ENCODE assay signal across 2 cellular contexts in genomic region chr9:92404031-92404430, GRCh38.
TF ChIP-seq lines count a peak whose summit lies in the region.

No MANE protein-coding gene starts in this region.

TF ChIP-seq in IMR-90, 13 proteins besides CTCF, POLR2A, EP300 and RAD21:
- TF ChIP-seq FOS (IDR thresholded peaks at IDR 0.05; ENCODE audit: low read depth, low read length) = no peak
- TF ChIP-seq MAFK (IDR thresholded peaks at IDR 0.05; ENCODE audit: low read depth, low read length) = peak; percentile 54
- no peak for TF ChIP-seq NFE2L2 (IDR thresholded peaks at IDR 0.05; ENCODE audit: low read depth, low read length)
- TF ChIP-seq SMC3 (IDR thresholded peaks at IDR 0.05; ENCODE audit: low read depth, low read length) = no peak
- TF ChIP-seq MAZ (IDR thresholded peaks at IDR 0.05; ENCODE audit: borderline replicate concordance, low read depth, low read length) = no peak
- TF ChIP-seq RCOR1 (IDR thresholded peaks at IDR 0.05; ENCODE audit: insufficient replicate concordance, low read length) = no peak

TF ChIP-seq in GM23338, 12 proteins besides CTCF, POLR2A, EP300 and RAD21:
- no peak for TF ChIP-seq ZNF114 (CRISPR knock-in tag; IDR thresholded peaks at IDR 0.05)
